In the genomic region with DNA sequence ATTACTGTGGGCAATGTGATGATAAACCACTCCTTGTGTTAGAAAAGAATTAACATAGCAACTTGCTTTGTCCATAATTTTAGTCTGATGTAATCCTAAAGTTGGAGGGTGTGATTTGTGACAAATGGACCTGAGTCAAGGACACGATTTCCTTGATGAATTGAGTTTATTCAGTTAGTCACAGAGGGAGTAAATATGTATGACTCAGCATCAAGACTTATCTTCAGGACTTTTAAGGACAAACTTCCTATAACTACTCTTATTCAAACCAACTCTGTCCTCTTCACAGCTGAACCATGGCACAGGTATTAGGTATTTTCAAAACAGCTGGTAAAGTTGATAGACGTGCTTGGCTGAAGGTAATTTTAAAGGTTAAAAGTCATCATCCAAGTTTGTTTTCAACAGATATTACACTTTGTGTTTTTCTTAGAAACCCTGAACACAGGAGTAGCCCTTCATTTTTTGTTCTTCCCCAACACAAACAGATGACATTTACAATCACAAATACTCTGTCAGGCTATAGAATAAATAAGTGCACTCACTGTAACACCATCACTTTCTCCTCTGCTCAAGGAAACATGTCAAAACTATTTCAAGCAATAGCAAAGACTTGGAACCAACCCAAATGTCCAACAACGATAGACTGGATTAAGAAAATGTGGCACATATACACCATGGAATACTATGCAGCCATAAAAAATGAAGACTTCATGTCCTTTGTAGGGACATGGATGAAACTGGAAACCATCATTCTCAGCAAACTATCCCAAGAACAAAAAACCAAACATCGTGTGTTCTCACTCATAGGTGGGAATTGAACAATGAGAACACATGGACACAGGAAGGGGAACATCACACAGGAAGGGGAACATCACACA, we compare ENCODE assay signal across 1 cellular context.
TF ChIP-seq lines count a peak whose summit lies in the region.

No MANE protein-coding gene starts in this region.

TF ChIP-seq in HepG2, 621 proteins besides CTCF, POLR2A, EP300 and RAD21 (continued from another document and continues in another):
- TF ChIP-seq, protein P1, sequence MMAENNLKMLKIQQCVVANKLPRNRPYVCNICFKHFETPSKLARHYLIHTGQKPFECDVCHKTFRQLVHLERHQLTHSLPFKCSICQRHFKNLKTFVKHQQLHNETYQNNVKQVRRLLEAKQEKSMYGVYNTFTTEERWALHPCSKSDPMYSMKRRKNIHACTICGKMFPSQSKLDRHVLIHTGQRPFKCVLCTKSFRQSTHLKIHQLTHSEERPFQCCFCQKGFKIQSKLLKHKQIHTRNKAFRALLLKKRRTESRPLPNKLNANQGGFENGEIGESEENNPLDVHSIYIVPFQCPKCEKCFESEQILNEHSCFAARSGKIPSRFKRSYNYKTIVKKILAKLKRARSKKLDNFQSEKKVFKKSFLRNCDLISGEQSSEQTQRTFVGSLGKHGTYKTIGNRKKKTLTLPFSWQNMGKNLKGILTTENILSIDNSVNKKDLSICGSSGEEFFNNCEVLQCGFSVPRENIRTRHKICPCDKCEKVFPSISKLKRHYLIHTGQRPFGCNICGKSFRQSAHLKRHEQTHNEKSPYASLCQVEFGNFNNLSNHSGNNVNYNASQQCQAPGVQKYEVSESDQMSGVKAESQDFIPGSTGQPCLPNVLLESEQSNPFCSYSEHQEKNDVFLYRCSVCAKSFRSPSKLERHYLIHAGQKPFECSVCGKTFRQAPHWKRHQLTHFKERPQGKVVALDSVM (CRISPR knock-in tag; IDR thresholded peaks at IDR 0.05): no peak
- TF ChIP-seq ZMYM2 (CRISPR knock-in tag; IDR thresholded peaks at IDR 0.05) (no peak), CEBPG (CRISPR knock-in tag; IDR thresholded peaks at IDR 0.05) (peak; percentile 70), POGZ (CRISPR knock-in tag; IDR thresholded peaks at IDR 0.05) (peak; percentile 57), FOSL2 (CRISPR knock-in tag; IDR thresholded peaks at IDR 0.05) (peak; percentile 91), FOXP1 (IDR thresholded peaks at IDR 0.05) (no peak), FOXP1 (CRISPR knock-in tag; IDR thresholded peaks at IDR 0.05) (peak; percentile 65; the same call in 1 of the 2 replicates), CREM (IDR thresholded peaks at IDR 0.05) (0 out of 2 replicates have a peak, but pooled peaks have one; percentile 39), CREM (CRISPR knock-in tag; IDR thresholded peaks at IDR 0.05) (no peak), AGO1 (IDR thresholded peaks at IDR 0.05; ENCODE audit: low read depth, low read length, poor library complexity, severe bottlenecking) (no peak), MIXL1 (CRISPR knock-in tag; IDR thresholded peaks at IDR 0.05) (peak; percentile 76; the same call in 1 of the 2 replicates), HMGXB4 (CRISPR knock-in tag; IDR thresholded peaks at IDR 0.05; ENCODE audit: borderline replicate concordance in 1 of 2, low read depth in 1 of 2) (peak in 1 of 2 experiments; percentile 8; a peak in 1 of 4 replicates), GMEB2 (CRISPR knock-in tag; IDR thresholded peaks at IDR 0.05; ENCODE audit: low read depth) (0 out of 2 replicates have a peak, but pooled peaks have one; percentile 21), ELF3 (CRISPR knock-in tag; IDR thresholded peaks at IDR 0.05) (peak; percentile 72), GFI1 (CRISPR knock-in tag; IDR thresholded peaks at IDR 0.05; ENCODE audit: borderline replicate concordance) (peak; percentile 81; the same call in 1 of the 2 replicates), MAFK (conservative IDR thresholded peaks at IDR 0.05 in 1 of 2, IDR thresholded peaks at IDR 0.05 in 1 of 2; ENCODE audit: low read length in 2 of 2) (peak; percentile 87 to 95), ZNF331 (CRISPR knock-in tag; IDR thresholded peaks at IDR 0.05) (0 out of 2 replicates have a peak, but pooled peaks have one; percentile 14), NFKBIZ (CRISPR knock-in tag; IDR thresholded peaks at IDR 0.05) (0 out of 2 replicates have a peak, but pooled peaks have one; percentile 43), ERF (CRISPR knock-in tag; IDR thresholded peaks at IDR 0.05) (0 out of 2 replicates have a peak, but pooled peaks have one; percentile 54), MED1 (CRISPR knock-in tag; IDR thresholded peaks at IDR 0.05) (peak; percentile 93), ZBTB21 (CRISPR knock-in tag; IDR thresholded peaks at IDR 0.05) (no peak), ETS1 (CRISPR knock-in tag; IDR thresholded peaks at IDR 0.05) (no peak), KDM5A (IDR thresholded peaks at IDR 0.05; ENCODE audit: borderline replicate concordance, low read length) (no peak), AHDC1 (CRISPR knock-in tag; IDR thresholded peaks at IDR 0.05; ENCODE audit: borderline replicate concordance) (peak; percentile 68; the same call in 1 of the 2 replicates), ATF3 (CRISPR knock-in tag; IDR thresholded peaks at IDR 0.05) (peak; percentile 77), MAFF (IDR thresholded peaks at IDR 0.05; ENCODE audit: low read depth, low read length) (peak; percentile 82), ZBTB25 (CRISPR knock-in tag; IDR thresholded peaks at IDR 0.05) (peak; percentile 47; the same call in 1 of the 2 replicates), CC2D1A (CRISPR knock-in tag; IDR thresholded peaks at IDR 0.05) (no peak)
- TF ChIP-seq, protein P2, sequence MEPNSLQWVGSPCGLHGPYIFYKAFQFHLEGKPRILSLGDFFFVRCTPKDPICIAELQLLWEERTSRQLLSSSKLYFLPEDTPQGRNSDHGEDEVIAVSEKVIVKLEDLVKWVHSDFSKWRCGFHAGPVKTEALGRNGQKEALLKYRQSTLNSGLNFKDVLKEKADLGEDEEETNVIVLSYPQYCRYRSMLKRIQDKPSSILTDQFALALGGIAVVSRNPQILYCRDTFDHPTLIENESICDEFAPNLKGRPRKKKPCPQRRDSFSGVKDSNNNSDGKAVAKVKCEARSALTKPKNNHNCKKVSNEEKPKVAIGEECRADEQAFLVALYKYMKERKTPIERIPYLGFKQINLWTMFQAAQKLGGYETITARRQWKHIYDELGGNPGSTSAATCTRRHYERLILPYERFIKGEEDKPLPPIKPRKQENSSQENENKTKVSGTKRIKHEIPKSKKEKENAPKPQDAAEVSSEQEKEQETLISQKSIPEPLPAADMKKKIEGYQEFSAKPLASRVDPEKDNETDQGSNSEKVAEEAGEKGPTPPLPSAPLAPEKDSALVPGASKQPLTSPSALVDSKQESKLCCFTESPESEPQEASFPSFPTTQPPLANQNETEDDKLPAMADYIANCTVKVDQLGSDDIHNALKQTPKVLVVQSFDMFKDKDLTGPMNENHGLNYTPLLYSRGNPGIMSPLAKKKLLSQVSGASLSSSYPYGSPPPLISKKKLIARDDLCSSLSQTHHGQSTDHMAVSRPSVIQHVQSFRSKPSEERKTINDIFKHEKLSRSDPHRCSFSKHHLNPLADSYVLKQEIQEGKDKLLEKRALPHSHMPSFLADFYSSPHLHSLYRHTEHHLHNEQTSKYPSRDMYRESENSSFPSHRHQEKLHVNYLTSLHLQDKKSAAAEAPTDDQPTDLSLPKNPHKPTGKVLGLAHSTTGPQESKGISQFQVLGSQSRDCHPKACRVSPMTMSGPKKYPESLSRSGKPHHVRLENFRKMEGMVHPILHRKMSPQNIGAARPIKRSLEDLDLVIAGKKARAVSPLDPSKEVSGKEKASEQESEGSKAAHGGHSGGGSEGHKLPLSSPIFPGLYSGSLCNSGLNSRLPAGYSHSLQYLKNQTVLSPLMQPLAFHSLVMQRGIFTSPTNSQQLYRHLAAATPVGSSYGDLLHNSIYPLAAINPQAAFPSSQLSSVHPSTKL (CRISPR knock-in tag; IDR thresholded peaks at IDR 0.05): peak; percentile 93
- TF ChIP-seq, protein P3, sequence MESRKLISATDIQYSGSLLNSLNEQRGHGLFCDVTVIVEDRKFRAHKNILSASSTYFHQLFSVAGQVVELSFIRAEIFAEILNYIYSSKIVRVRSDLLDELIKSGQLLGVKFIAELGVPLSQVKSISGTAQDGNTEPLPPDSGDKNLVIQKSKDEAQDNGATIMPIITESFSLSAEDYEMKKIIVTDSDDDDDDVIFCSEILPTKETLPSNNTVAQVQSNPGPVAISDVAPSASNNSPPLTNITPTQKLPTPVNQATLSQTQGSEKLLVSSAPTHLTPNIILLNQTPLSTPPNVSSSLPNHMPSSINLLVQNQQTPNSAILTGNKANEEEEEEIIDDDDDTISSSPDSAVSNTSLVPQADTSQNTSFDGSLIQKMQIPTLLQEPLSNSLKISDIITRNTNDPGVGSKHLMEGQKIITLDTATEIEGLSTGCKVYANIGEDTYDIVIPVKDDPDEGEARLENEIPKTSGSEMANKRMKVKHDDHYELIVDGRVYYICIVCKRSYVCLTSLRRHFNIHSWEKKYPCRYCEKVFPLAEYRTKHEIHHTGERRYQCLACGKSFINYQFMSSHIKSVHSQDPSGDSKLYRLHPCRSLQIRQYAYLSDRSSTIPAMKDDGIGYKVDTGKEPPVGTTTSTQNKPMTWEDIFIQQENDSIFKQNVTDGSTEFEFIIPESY (CRISPR knock-in tag; IDR thresholded peaks at IDR 0.05): no peak
